Comparison of ENCODE assay signal across 1 cellular context in the genomic region with DNA sequence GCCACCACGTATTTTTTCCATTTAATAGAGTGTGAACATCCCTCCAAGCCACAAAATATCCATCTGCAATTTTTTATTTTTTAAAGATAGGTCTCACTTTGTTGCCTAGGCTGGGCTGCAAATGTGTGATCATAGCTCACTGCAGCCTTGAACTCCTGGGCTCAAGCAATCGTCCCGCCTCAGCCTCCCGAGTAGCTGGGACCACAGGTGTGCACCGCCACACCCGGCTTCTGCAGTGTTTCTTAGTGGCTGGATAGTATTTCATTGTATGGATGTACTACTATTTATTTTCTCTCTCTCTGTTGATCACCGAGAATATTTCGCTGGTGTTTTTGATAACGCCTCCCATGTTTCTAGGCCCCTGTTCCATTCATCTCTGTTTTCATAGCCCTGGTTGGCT.
TF ChIP-seq lines count a peak whose summit lies in the region.

No MANE protein-coding gene starts in this region.

TF ChIP-seq in SK-N-SH, 30 proteins besides CTCF, POLR2A, EP300 and RAD21 (continued from another document):
- TF ChIP-seq REST (IDR thresholded peaks at IDR 0.05; ENCODE audit: low read depth, low read length) (no peak), ZBTB33 (IDR thresholded peaks at IDR 0.05; ENCODE audit: borderline replicate concordance, low read depth) (no peak), JUND (IDR thresholded peaks at IDR 0.05) (no peak), GATA2 (CRISPR knock-in tag; IDR thresholded peaks at IDR 0.05) (no peak), MAX (IDR thresholded peaks at IDR 0.05; ENCODE audit: low read depth) (no peak), NRF1 (IDR thresholded peaks at IDR 0.05; ENCODE audit: low read depth, low read length) (no peak), RFX5 (IDR thresholded peaks at IDR 0.05; ENCODE audit: low read length) (no peak), EZH2phosphoT487 (IDR thresholded peaks at IDR 0.05; ENCODE audit: borderline replicate concordance, low read depth) (no peak), ELF1 (IDR thresholded peaks at IDR 0.05) (no peak), USF2 (IDR thresholded peaks at IDR 0.05; ENCODE audit: borderline replicate concordance, low read depth, low read length) (no peak)
